Comparison of ENCODE assay signal across 24 cellular contexts in the genomic region with DNA sequence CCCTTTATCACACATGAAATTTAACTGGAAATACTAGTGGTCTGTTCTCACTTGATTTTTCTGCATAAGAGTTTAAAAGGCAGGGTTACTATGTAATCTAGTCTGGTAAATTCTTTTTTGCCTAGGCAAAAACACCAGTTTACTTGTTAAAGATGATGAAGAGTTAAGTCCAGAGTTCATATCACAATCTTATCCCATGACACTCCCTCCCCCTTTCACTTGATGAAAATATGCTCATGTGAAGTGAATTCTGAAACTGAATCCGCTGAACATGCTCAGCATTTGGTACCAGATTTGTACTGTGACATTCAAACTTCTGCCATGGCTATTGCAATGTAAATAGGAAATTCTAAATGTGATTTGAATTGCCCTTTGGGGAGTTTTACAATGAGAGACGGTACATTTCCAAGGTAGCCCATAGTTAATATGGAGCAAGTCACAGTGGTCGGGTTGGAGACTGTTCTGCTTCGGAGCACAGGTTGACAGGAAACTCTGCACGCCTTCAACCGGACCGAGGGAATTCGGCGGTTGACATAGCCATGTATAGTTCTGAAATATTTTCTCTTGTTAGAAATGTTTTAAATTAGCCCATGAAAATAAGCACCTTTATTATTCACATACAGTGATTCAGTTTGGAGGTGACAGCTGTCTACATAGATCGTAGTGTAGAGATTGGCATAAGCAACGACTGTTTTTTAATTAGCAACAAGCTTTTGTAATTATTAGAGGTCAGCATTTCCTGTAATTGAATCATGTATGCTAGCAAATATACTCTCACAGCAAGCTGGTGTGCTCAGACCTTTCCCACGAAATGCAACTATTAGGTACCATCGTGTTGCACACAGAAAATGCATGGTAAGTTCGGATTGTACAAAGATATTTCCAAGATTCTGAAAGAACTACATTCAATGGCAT.
DNase-seq lines count a peak whose midpoint lies in the region; ATAC-seq and TF ChIP-seq lines count a peak whose summit lies in the region.
"Had no signal": no experiment of that assay in that cellular context is flagged by ENCODE, and none has a peak within 500 bp of the region (broad histone marks: within the 10 kb centered on the region; RNA-seq: fewer than 3 reads in every experiment).

No MANE protein-coding gene starts in this region.

- no peaks in the 10 kb centered on the region for H3K36me3 ChIP-seq in hepatocyte (replicated peaks; ENCODE audit: insufficient read depth, low read depth)
- no peaks in the 10 kb centered on the region for H3K36me3 ChIP-seq in psoas muscle (ENCODE audit: insufficient read depth in 1 of 2, low read depth in 1 of 2)
- H3K36me3 ChIP-seq: esophagus muscularis mucosa, vagina, WERI-Rb-1 had no signal

- no peaks in the 10 kb centered on the region for H3K36me3 Mint-ChIP-seq in Calu3 (ENCODE audit: insufficient read depth, unreplicated experiment)
- H3K36me3 Mint-ChIP-seq: activated naive CD4-positive, alpha-beta T cell treated with anti-CD3 and anti-CD28 coated beads, Interleukin-2, amount 50 U/mL, for 72 hours; CD4-positive, CD25-positive, alpha-beta regulatory T cell; stimulated activated memory B cell treated with anti-CD40 and anti-IgM and Interleukin-4, amounts not matched to agents 10 μg/mL and 1 μg/mL and 100 μg/mL, for 72 hours had no signal

- no peaks in the 10 kb centered on the region for H3K79me2 ChIP-seq in hepatocyte

- peak overlapping the region; percentile 33 for H3K27ac Mint-ChIP-seq in Calu3 (ENCODE audit: unreplicated experiment)
- H3K27ac Mint-ChIP-seq: activated naive CD4-positive, alpha-beta T cell treated with anti-CD3 and anti-CD28 coated beads, Interleukin-2, amount 50 U/mL, for 72 hours; activated T-helper 17 cell treated with anti-CD3 and anti-CD28 coated beads, Interleukin-2, amount 50 U/mL, for 72 hours; CD4-positive, CD25-positive, alpha-beta regulatory T cell; HFFc6; nephron progenitor cell; stimulated activated memory B cell treated with anti-CD40 and anti-IgM and Interleukin-4, amounts not matched to agents 10 μg/mL and 1 μg/mL and 100 μg/mL, for 72 hours; T-helper 2 cell treated with Interferon-gamma antibody and Interleukin-4, amounts not matched to agents 5 μg/mL and 100 μg/mL, for 36 hours had no signal

- CTCF ChIA-PET in Calu3 (lab: Charles Lee), result interaction anchor here (0.7 to 3.1 kb wide), 19 partner anchors 9 to 882 kb away, joined by 3 to 28 read pairs (median 5); no protein-coding TSS in a partner anchor

- WGBS in hepatocyte (ENCODE audit: low lambda C conversion rate, missing lambda C conversion rate), result 70% methylated on average over 14 of the region's 14 CpGs
- 43 to 55% (median 45%) methylated on average over 14 of the region's 14 CpGs for WGBS in psoas muscle, 3 donors

- H3K4me3 ChIP-seq in hepatocyte (no peak overlapping the region), psoas muscle (peak overlapping the region; percentile 13)
- H3K4me3 ChIP-seq: testis, vagina had no signal

- peak; percentile 17 for ATAC-seq in HG03175 (IDR thresholded peaks at IDR 0.05; ENCODE audit: unreplicated experiment)
- ATAC-seq in psoas muscle, result no peak
- ATAC-seq in GM21737 (IDR thresholded peaks at IDR 0.05; ENCODE audit: unreplicated experiment), result no peak
- no peak for ATAC-seq in GM19023 (IDR thresholded peaks at IDR 0.05; ENCODE audit: unreplicated experiment)
- ATAC-seq: activated naive CD4-positive, alpha-beta T cell treated with anti-CD3 and anti-CD28 coated beads, Interleukin-2, amount 50 U/mL, for 72 hours; activated T-helper 17 cell treated with anti-CD3 and anti-CD28 coated beads, Interleukin-2, amount 50 U/mL, for 72 hours; stimulated activated memory B cell treated with anti-CD40 and anti-IgM and Interleukin-4, amounts not matched to agents 10 μg/mL and 1 μg/mL and 100 μg/mL, for 72 hours had no signal

- H3K4me1 Mint-ChIP-seq in Calu3 (ENCODE audit: low read depth, unreplicated experiment), result peaks cover 95% of the 10 kb centered on the region
- H3K4me1 Mint-ChIP-seq: activated T-helper 17 cell treated with anti-CD3 and anti-CD28 coated beads, Interleukin-2, amount 50 U/mL, for 72 hours; CD4-positive, CD25-positive, alpha-beta regulatory T cell; nephron progenitor cell; stimulated activated memory B cell treated with anti-CD40 and anti-IgM and Interleukin-4, amounts not matched to agents 10 μg/mL and 1 μg/mL and 100 μg/mL, for 72 hours had no signal

- DNase-seq in Calu3 (no peak), hepatocyte (ENCODE audit: low spot score) (no peak), psoas muscle (no peak), NCI-H69 (lab: John Stamatoyannopoulos, UW) (no peak), superior temporal gyrus (ENCODE audit: extremely low spot score) (no peak)
- DNase-seq: DMS153; effector CD8-positive, alpha-beta T cell; GDM1; stimulated activated CD4-positive, alpha-beta T cell treated with anti-CD3 and anti-CD28 coated beads, Interleukin-2, amount 100 ng/mL, for 24 hours; testis; WERI-Rb-1 had no signal

- H3K9me2 ChIP-seq in hepatocyte (replicated peaks; ENCODE audit: insufficient read depth), result no peaks in the 10 kb centered on the region
- H3K9me2 ChIP-seq: SK-N-SH had no signal

- H3K4me3 Mint-ChIP-seq in Calu3 (ENCODE audit: low read depth, unreplicated experiment), result peak overlapping the region; percentile 49
- H3K4me3 Mint-ChIP-seq: activated T-helper 17 cell treated with anti-CD3 and anti-CD28 coated beads, Interleukin-2, amount 50 U/mL, for 72 hours; CD4-positive, CD25-positive, alpha-beta regulatory T cell; HFFc6; nephron progenitor cell; stimulated activated memory B cell treated with anti-CD40 and anti-IgM and Interleukin-4, amounts not matched to agents 10 μg/mL and 1 μg/mL and 100 μg/mL, for 72 hours; T-helper 2 cell treated with Interferon-gamma antibody and Interleukin-4, amounts not matched to agents 5 μg/mL and 100 μg/mL, for 36 hours had no signal

- H3K9me3 ChIP-seq in hepatocyte (ENCODE audit: low read depth), result no peaks in the 10 kb centered on the region
- no peaks in the 10 kb centered on the region for H3K9me3 ChIP-seq in psoas muscle
- H3K9me3 ChIP-seq: esophagus muscularis mucosa, SK-N-SH, testis, vagina had no signal

- TF ChIP-seq CTCF in Calu3 (IDR thresholded peaks at IDR 0.05; ENCODE audit: unreplicated experiment), result no peak
- TF ChIP-seq CTCF in hepatocyte (IDR thresholded peaks at IDR 0.05; ENCODE audit: poor library complexity), result no peak
- TF ChIP-seq CTCF in psoas muscle (IDR thresholded peaks at IDR 0.05), result no peak

- H3K27ac ChIP-seq in hepatocyte (no peak overlapping the region), psoas muscle (no peak overlapping the region)
- H3K27ac ChIP-seq: esophagus muscularis mucosa, testis, vagina, WERI-Rb-1 had no signal

- peak overlapping the region; percentile 21 for H3K4me2 ChIP-seq in hepatocyte
- H3K4me2 ChIP-seq: SK-N-SH had no signal

- H3K27me3 Mint-ChIP-seq in Calu3 (ENCODE audit: unreplicated experiment), result no peaks in the 10 kb centered on the region
- H3K27me3 Mint-ChIP-seq: CD4-positive, CD25-positive, alpha-beta regulatory T cell; stimulated activated memory B cell treated with anti-CD40 and anti-IgM and Interleukin-4, amounts not matched to agents 10 μg/mL and 1 μg/mL and 100 μg/mL, for 72 hours had no signal

- H3K4me1 ChIP-seq in hepatocyte (ENCODE audit: insufficient read depth) (peaks cover 31% of the 10 kb centered on the region), psoas muscle (no peaks in the 10 kb centered on the region)
- H3K4me1 ChIP-seq: testis, vagina had no signal

- no peak overlapping the region for H2AFZ ChIP-seq in hepatocyte

- H4K20me1 ChIP-seq in hepatocyte (ENCODE audit: insufficient read depth, poor library complexity, severe bottlenecking), result no peaks in the 10 kb centered on the region

- BruUV-seq in Calu3 (replicated peaks; lab: Mats Ljungman, UMichigan), result no TSS peak

- H3K9me3 Mint-ChIP-seq in Calu3 (ENCODE audit: low read depth, unreplicated experiment), result no peaks in the 10 kb centered on the region
- H3K9me3 Mint-ChIP-seq: activated naive CD4-positive, alpha-beta T cell treated with anti-CD3 and anti-CD28 coated beads, Interleukin-2, amount 50 U/mL, for 72 hours; activated T-helper 17 cell treated with anti-CD3 and anti-CD28 coated beads, Interleukin-2, amount 50 U/mL, for 72 hours; HFFc6; nephron progenitor cell; stimulated activated memory B cell treated with anti-CD40 and anti-IgM and Interleukin-4, amounts not matched to agents 10 μg/mL and 1 μg/mL and 100 μg/mL, for 72 hours; T-helper 2 cell treated with Interferon-gamma antibody and Interleukin-4, amounts not matched to agents 5 μg/mL and 100 μg/mL, for 36 hours had no signal

- H3K27me3 ChIP-seq in hepatocyte (no peaks in the 10 kb centered on the region), psoas muscle (ENCODE audit: insufficient read depth in 3 of 3, low read length in 2 of 3) (no peaks in the 10 kb centered on the region)
- H3K27me3 ChIP-seq: esophagus muscularis mucosa, testis, vagina had no signal

- intact Hi-C loops in Calu3 (cut with micrococcal nuclease; ENCODE audit: unreplicated experiment) (loop anchor here (1.0 to 10.0 kb wide), 5 partner anchors 25 to 880 kb away; no protein-coding TSS in a partner anchor), psoas muscle (cut with DNase I) (loop anchor here in 1 of 2 donors (10.0 kb wide), 2 partner anchors 800 to 880 kb away; a partner anchor contains a TSS)
